In genomic region chr22:44464000-44464399, GRCh38 we compare ENCODE assay signal across 17 cellular contexts. TPM values are rescaled to one million over a fixed set of nuclear protein-coding genes. Genes with fewer than 3 reads are reported as not detected.
DNase-seq lines count a peak whose midpoint lies in the region; ATAC-seq, FAIRE-seq and TF ChIP-seq lines count a peak whose summit lies in the region.
"Had no signal": no experiment of that assay in that cellular context is flagged by ENCODE, and none has a peak within 500 bp of the region (broad histone marks: within the 10 kb centered on the region; RNA-seq: fewer than 3 reads in every experiment).

No MANE protein-coding gene starts in this region.

- no peaks in the 10 kb centered on the region for H3K9me3 ChIP-seq in HepG2 (ENCODE audit: low read length)
- H3K9me3 ChIP-seq in right lobe of liver = no peaks in the 10 kb centered on the region
- H3K9me3 ChIP-seq in K562 (replicated peaks; ENCODE audit: control insufficient read depth, insufficient read depth, low read depth, low read length) = no peaks in the 10 kb centered on the region
- H3K9me3 ChIP-seq: HAP-1 had no signal

- H3K4me2 ChIP-seq in HepG2 (ENCODE audit: low read depth, low read length) (no peak overlapping the region), K562 (ENCODE audit: insufficient read depth, low read length) (no peak overlapping the region)
- H3K4me2 ChIP-seq: BLaER1 had no signal

- BruUV-seq in HepG2 (replicated peaks; lab: Mats Ljungman, UMichigan) (no TSS peak), K562 (replicated peaks; lab: Mats Ljungman, UMichigan) (no TSS peak)

- H3K36me3 ChIP-seq in HepG2 (replicated peaks in 1 of 2; ENCODE audit: control insufficient read depth in 1 of 2, insufficient read depth in 2 of 2, low read length in 2 of 2) (no peaks in the 10 kb centered on the region), right lobe of liver (no peaks in the 10 kb centered on the region), K562 (ENCODE audit: control insufficient read depth, insufficient read depth, low read length) (no peaks in the 10 kb centered on the region)
- H3K36me3 ChIP-seq: BLaER1, HAP-1 had no signal

- DNase-seq in HepG2 (ENCODE audit: low spot score) (no peak), right lobe of liver (no peak), K562 (ENCODE audit: extremely low read depth in 1 of 4, low spot score in 3 of 4) (no peak), left lobe of liver (ENCODE audit: low spot score) (peak; percentile 4), COLO829 (ENCODE audit: low spot score) (no peak)
- DNase-seq in stimulated activated CD8-positive, alpha-beta memory T cell treated with anti-CD3 and anti-CD28 coated beads, Interleukin-4, amount 100 ng/mL, for 48 hours = no peak
- DNase-seq: Calu3; CD4-positive, alpha-beta memory T cell; DND-41; EL; GM23248 had no signal

- WGBS in HepG2 (ENCODE audit: low lambda C conversion rate) = 0% methylated on average over 1 of the region's 2 CpGs
- WGBS in right lobe of liver (ENCODE audit: insufficient coverage, low coverage, low lambda C conversion rate, missing lambda C conversion rate) = 38% methylated on average over 2 of the region's 2 CpGs
- 0% methylated on average over 2 of the region's 2 CpGs for WGBS in K562 (ENCODE audit: insufficient coverage, low coverage, missing lambda C conversion rate)

- H4K20me1 ChIP-seq in HepG2 (ENCODE audit: insufficient read depth, low read length) (no peaks in the 10 kb centered on the region), K562 (replicated peaks; ENCODE audit: control insufficient read depth, insufficient read depth, low read length) (no peaks in the 10 kb centered on the region)
- H4K20me1 ChIP-seq: BLaER1 had no signal

- H3K9ac ChIP-seq in HepG2 (ENCODE audit: insufficient read depth, low read depth, low read length) = no peak overlapping the region
- H3K9ac ChIP-seq in K562 (ENCODE audit: insufficient read depth in 1 of 2, low read depth in 2 of 2, low read length in 2 of 2) = no peak overlapping the region
- H3K9ac ChIP-seq: BLaER1, GM23248 had no signal

- no peak for ATAC-seq in HepG2
- ATAC-seq in right lobe of liver = no peak
- ATAC-seq in K562 = no peak
- no peak for ATAC-seq in left lobe of liver
- no peak for ATAC-seq in GM18520 (IDR thresholded peaks at IDR 0.05; ENCODE audit: unreplicated experiment)
- ATAC-seq: GM12878 had no signal

- H3K27ac ChIP-seq in HepG2 (ENCODE audit: extremely low read length, insufficient read depth, low read length) = no peak overlapping the region
- no peak overlapping the region for H3K27ac ChIP-seq in right lobe of liver
- no peak overlapping the region for H3K27ac ChIP-seq in K562 (ENCODE audit: extremely low read depth, low read depth, low read length)
- H3K27ac ChIP-seq: 22Rv1, BLaER1, GM23248, HL-60 had no signal

- H3K4me1 ChIP-seq in HepG2 (ENCODE audit: insufficient read depth, low read length) (no peaks in the 10 kb centered on the region), right lobe of liver (no peaks in the 10 kb centered on the region), K562 (replicated peaks in 1 of 2; ENCODE audit: control insufficient read depth in 2 of 2, insufficient read depth in 2 of 2, low read length in 2 of 2) (no peaks in the 10 kb centered on the region)
- H3K4me1 ChIP-seq: HAP-1 had no signal

- no peak for FAIRE-seq in HepG2 (lab: Jason Lieb, UNC)
- FAIRE-seq in K562 (lab: Jason Lieb, UNC) = no peak
- FAIRE-seq: GM12878 had no signal

- TF ChIP-seq EP300 in HepG2 (IDR thresholded peaks at IDR 0.05; ENCODE audit: low read depth in 2 of 2, low read length in 2 of 2) (no peak), HepG2 (CRISPR knock-in tag; IDR thresholded peaks at IDR 0.05; ENCODE audit: borderline replicate concordance) (no peak), K562 (IDR thresholded peaks at IDR 0.05; ENCODE audit: low read length) (no peak)

- no peak for TF ChIP-seq RAD21 in HepG2 (CRISPR knock-in tag; IDR thresholded peaks at IDR 0.05)
- TF ChIP-seq RAD21 in K562 (CRISPR knock-in tag; conservative IDR thresholded peaks at IDR 0.05 in 1 of 2, IDR thresholded peaks at IDR 0.05 in 1 of 2) = no peak

- in situ Hi-C loops in HepG2 (cut with HindIII; ENCODE audit: extremely low pct_ligation_motif_present, low pct_unique_long_range_greater_than_20kb) (no loop called here), K562 (cut with MboI) (no loop called here)

- no peak overlapping the region for H2AFZ ChIP-seq in HepG2 (ENCODE audit: low read length)
- no peak overlapping the region for H2AFZ ChIP-seq in K562 (ENCODE audit: low read depth, low read length)
- H2AFZ ChIP-seq: GM23248 had no signal

- CTCF ChIA-PET in HepG2 (lab: Yijun Ruan, JAX; ENCODE audit: low intra/inter-chr PET ratio, low total read pairs) = no interaction called here
- CTCF ChIA-PET in K562 (lab: Yijun Ruan, JAX; ENCODE audit: low intra/inter-chr PET ratio) = no interaction called here

- POLR2A ChIA-PET in HepG2 (lab: Yijun Ruan, JAX) (no interaction called here), K562 (lab: Yijun Ruan, JAX) (no interaction called here)

- TF ChIP-seq CTCF in HepG2 (CRISPR knock-in tag; IDR thresholded peaks at IDR 0.05) (no peak), right lobe of liver (IDR thresholded peaks at IDR 0.05) (no peak), K562 (IDR thresholded peaks at IDR 0.05 in 2 of 3, conservative IDR thresholded peaks at IDR 0.05 in 1 of 3; ENCODE audit: insufficient read depth in 2 of 3, low read depth in 1 of 3, low read length in 3 of 3) (no peak)

- intact Hi-C loops in HepG2 (cut with micrococcal nuclease; ENCODE audit: unreplicated experiment) = no loop called here
- intact Hi-C loops in right lobe of liver (cut with DNase I) = no loop called here
- intact Hi-C loops in K562 (cut with micrococcal nuclease) = no loop called here

- H3K79me2 ChIP-seq in HepG2 (ENCODE audit: insufficient read depth, low read length) = no peaks in the 10 kb centered on the region
- H3K79me2 ChIP-seq in K562 (ENCODE audit: control insufficient read depth, insufficient read depth, low read length) = no peaks in the 10 kb centered on the region

- TF ChIP-seq POLR2A in HepG2 (IDR thresholded peaks at IDR 0.05; ENCODE audit: insufficient read depth in 1 of 2, low read depth in 2 of 2, low read length in 2 of 2) (no peak), right lobe of liver (IDR thresholded peaks at IDR 0.05) (no peak), K562 (conservative IDR thresholded peaks at IDR 0.05) (no peak)

- peaks cover 0 to 4% of the 10 kb centered on the region in 2 experiments; a peak in 2 of 5 replicates for H3K27me3 ChIP-seq in HepG2 (ENCODE audit: control insufficient read depth in 1 of 2, insufficient read depth in 2 of 2, low read length in 2 of 2)
- H3K27me3 ChIP-seq in right lobe of liver = no peaks in the 10 kb centered on the region
- peaks cover 0 to 5% of the 10 kb centered on the region in 2 experiments; a peak in 1 of 5 replicates for H3K27me3 ChIP-seq in K562 (ENCODE audit: control insufficient read depth in 2 of 2, insufficient read depth in 2 of 2, low read length in 2 of 2)
- H3K27me3 ChIP-seq: BLaER1 had no signal

- H3K4me3 ChIP-seq in HepG2 (replicated peaks in 1 of 3; ENCODE audit: insufficient read depth in 1 of 3, low read depth in 2 of 3, low read length in 3 of 3) (no peak overlapping the region), right lobe of liver (no peak overlapping the region), K562 (no peak overlapping the region)
- H3K4me3 ChIP-seq: BLaER1, GM12878, GM23248, HAP-1 had no signal

- no peaks in the 10 kb centered on the region for H3K9me1 ChIP-seq in K562 (ENCODE audit: control insufficient read depth, insufficient read depth, low read length)

RNA-seq across cellular contexts. Expression of gene RTL6, which starts 34.0 kb away (rescaled TPM):
- total RNA-seq in HepG2 (2016; rRNA removed; fragmentation: Illumina TruSeq; extraction: Trizol) (not detected in 2 replicates), right lobe of liver (1 to 10 TPM; 3.2 to 4.8 (median 4.2) TPM), K562 (2014; rRNA removed) (3.4 and 5.0 TPM in 2 replicates), K562 (2014; rRNA removed; fragmentation: Illumina TruSeq; extraction: Trizol) (2.5 and 3.2 TPM in 2 replicates), K562 (2015; rRNA removed; fragmentation: Illumina TruSeq; extraction: Trizol) (4.0 and 4.2 TPM in 2 replicates), K562 (2021) (6.6 and 7.1 TPM in 2 replicates), left lobe of liver (5.1 TPM)
- total RNA-seq in HepG2 (2016; cell fraction: cytosol; rRNA removed; fragmentation: Illumina TruSeq; extraction: Trizol; ENCODE audit: low read depth) = not detected in 2 replicates
- not detected in 2 replicates for total RNA-seq in HepG2 (2016; cell fraction: insoluble cytoplasmic fraction; rRNA removed; fragmentation: Illumina TruSeq; extraction: Trizol)
- not detected in 2 replicates for total RNA-seq in HepG2 (2016; cell fraction: membrane; rRNA removed; fragmentation: Illumina TruSeq; extraction: Trizol)
- total RNA-seq in HepG2 (2016; cell fraction: nucleus; rRNA removed; fragmentation: Illumina TruSeq; extraction: Trizol) = not detected in 2 replicates
- polyA plus RNA-seq in HepG2 (2011; rRNA removed) (not detected in 2 replicates), K562 (2011; rRNA removed) (0.73 and 2.0 TPM in 2 replicates), K562 (2014; fragmentation: Illumina TruSeq; extraction: Trizol) (4.5 and 4.9 TPM in 2 replicates), K562 (2014; fragmentation: Nextera tagmentation; extraction: Ambion mirVana) (1 to 10 TPM; 1.0 to 1.1 TPM), K562 (2014; rRNA removed) (2.8 and 3.7 TPM in 2 replicates)
- polyA plus RNA-seq in HepG2 (2011; cell fraction: cytosol; rRNA removed) = not detected in 2 replicates
- not detected in 2 replicates for polyA plus RNA-seq in HepG2 (2011; cell fraction: nucleus; rRNA removed)
- not detected in 2 replicates for polyA plus RNA-seq in HepG2 (2012)
- not detected in 2 replicates for polyA plus RNA-seq in HepG2 (2016; cell fraction: cytosol; fragmentation: Illumina TruSeq; extraction: Trizol; ENCODE audit: low read depth)
- polyA plus RNA-seq in HepG2 (2016; cell fraction: insoluble cytoplasmic fraction; fragmentation: Illumina TruSeq; extraction: Trizol; ENCODE audit: low read depth) = not detected in 2 replicates
- not detected in 2 replicates for polyA plus RNA-seq in HepG2 (2016; cell fraction: membrane; fragmentation: Illumina TruSeq; extraction: Trizol; ENCODE audit: low read depth)
- not detected in 2 replicates for polyA plus RNA-seq in HepG2 (2016; cell fraction: nucleus; fragmentation: Illumina TruSeq; extraction: Trizol; ENCODE audit: insufficient read depth, low read depth)
- polyA minus RNA-seq in HepG2 (2011; rRNA and poly(A)+ RNA removed; ENCODE audit: low replicate concordance) = 75.9 TPM in 1 of 2 replicates, not detected in the other
- 0.20 and 0.62 TPM in 2 replicates for polyA minus RNA-seq in HepG2 (2011; cell fraction: cytosol; rRNA and poly(A)+ RNA removed)
- 0.25 and 0.26 TPM in 2 replicates for polyA minus RNA-seq in HepG2 (2011; cell fraction: nucleus; rRNA and poly(A)+ RNA removed)
- 2.3 and 6.4 TPM in 2 replicates for total RNA-seq in K562 (2011; cell fraction: chromatin; rRNA removed; ENCODE audit: low replicate concordance)
- total RNA-seq in K562 (2011; cell fraction: nucleolus; rRNA removed) = 5.3 and 7.7 TPM in 2 replicates
- 3.8 and 5.5 TPM in 2 replicates for total RNA-seq in K562 (2011; cell fraction: nucleoplasm; rRNA removed)
- 1.1 and 4.2 TPM in 2 replicates for polyA plus RNA-seq in K562 (2011; cell fraction: cytosol; rRNA removed)
- polyA plus RNA-seq in K562 (2011; cell fraction: nucleus; rRNA removed) = 0.69 and 2.0 TPM in 2 replicates
- polyA plus RNA-seq in K562 (2012) = 4.8 and 6.4 TPM in 2 replicates
- polyA minus RNA-seq in K562 (2011; rRNA and poly(A)+ RNA removed) = 1.4 and 4.3 TPM in 2 replicates
- 2.2 and 3.6 TPM in 2 replicates for polyA minus RNA-seq in K562 (2011; cell fraction: cytosol; rRNA and poly(A)+ RNA removed)
- 2.6 and 4.3 TPM in 2 replicates for polyA minus RNA-seq in K562 (2011; cell fraction: nucleus; rRNA and poly(A)+ RNA removed)

Comparison
In these comparisons a context has a peak if more than half of its experiments do, and no peak if none do; other contexts are left out.
1. Of the 241 proteins assayed by ChIP-seq in both HepG2 and K562: peak only in HepG2: none; only in K562: MAFF, MAFG, NFE2 and NFE2L1; in both: none; in neither: 236; mixed calls (peak in some experiments, not most) for 1.